ENCODE assay signal across 15 cellular contexts in the genomic region with DNA sequence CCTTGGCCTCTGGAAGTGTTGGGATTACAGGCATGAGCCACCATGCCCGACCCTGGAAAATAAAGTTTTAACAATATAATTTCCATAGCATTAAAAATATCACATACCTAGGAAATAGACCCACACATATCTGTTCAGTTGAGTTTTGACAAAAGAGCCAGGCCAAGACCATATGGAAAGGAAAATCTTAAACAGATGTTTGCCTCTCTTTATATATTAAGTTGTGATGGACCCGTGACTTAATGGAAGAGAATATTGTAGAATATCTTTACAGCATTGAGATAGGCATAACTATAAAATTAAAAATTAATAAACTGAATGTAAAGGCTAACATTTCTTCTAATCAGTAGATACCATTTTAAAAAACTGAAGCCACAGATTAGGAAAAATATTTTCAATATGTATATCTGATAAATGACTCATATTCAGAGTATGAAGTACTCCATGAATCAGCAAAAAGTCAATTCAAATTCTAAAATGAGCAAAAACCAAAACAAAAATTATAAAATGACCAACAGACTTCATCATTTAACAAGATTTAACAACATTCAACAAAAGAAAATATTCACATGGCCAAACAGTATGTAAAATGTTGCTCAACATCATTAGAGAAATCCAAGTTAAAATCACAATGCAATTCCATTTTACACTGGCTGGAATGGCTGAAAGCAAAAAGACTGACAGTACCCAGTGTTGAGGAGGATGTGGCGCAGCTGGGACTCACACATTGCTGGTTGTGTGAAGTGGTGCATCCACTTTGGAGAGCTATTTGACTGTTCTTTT. TPM values are rescaled to one million over a fixed set of nuclear protein-coding genes. Genes with fewer than 3 reads are reported as not detected.
DNase-seq lines count a peak whose midpoint lies in the region; ATAC-seq and TF ChIP-seq lines count a peak whose summit lies in the region.
"Had no signal": no experiment of that assay in that cellular context is flagged by ENCODE, and none has a peak within 500 bp of the region (broad histone marks: within the 10 kb centered on the region; RNA-seq: fewer than 3 reads in every experiment).

No MANE protein-coding gene starts in this region.

- no peak for TF ChIP-seq CTCF in prostate gland (IDR thresholded peaks at IDR 0.05)

- H3K4me1 ChIP-seq in prostate gland (replicated peaks): no peaks in the 10 kb centered on the region

- no peak for TF ChIP-seq POLR2A in prostate gland (IDR thresholded peaks at IDR 0.05)

- no peak overlapping the region for H3K27ac Mint-ChIP-seq in central memory CD8-positive, alpha-beta T cell (ENCODE audit: low read depth)
- H3K27ac Mint-ChIP-seq: CD8-positive, alpha-beta memory T cell; nephron had no signal

- H3K36me3 ChIP-seq in SK-N-MC (ENCODE audit: insufficient read depth, low read length) (no peaks in the 10 kb centered on the region), prostate gland (no peaks in the 10 kb centered on the region)

- peak overlapping the region; percentile 33 for H3K9ac ChIP-seq in SK-N-MC (ENCODE audit: insufficient read length)

- peaks cover 6% of the 10 kb centered on the region for H3K4me1 Mint-ChIP-seq in central memory CD8-positive, alpha-beta T cell
- H3K4me1 Mint-ChIP-seq: nephron had no signal

- 92% methylated on average over 3 of the region's 3 CpGs for WGBS in prostate gland

- no peaks in the 10 kb centered on the region for H3K36me3 Mint-ChIP-seq in central memory CD8-positive, alpha-beta T cell (ENCODE audit: insufficient read depth)
- H3K36me3 Mint-ChIP-seq: CD8-positive, alpha-beta memory T cell had no signal

- no peaks in the 10 kb centered on the region for H3K9me3 Mint-ChIP-seq in central memory CD8-positive, alpha-beta T cell
- H3K9me3 Mint-ChIP-seq: CD8-positive, alpha-beta memory T cell; nephron had no signal

- no peak overlapping the region for H3K4me3 Mint-ChIP-seq in central memory CD8-positive, alpha-beta T cell
- H3K4me3 Mint-ChIP-seq: CD8-positive, alpha-beta memory T cell; nephron had no signal

- no peaks in the 10 kb centered on the region for H3K27me3 Mint-ChIP-seq in central memory CD8-positive, alpha-beta T cell

- no peak overlapping the region for H3K4me3 ChIP-seq in SK-N-MC
- H3K4me3 ChIP-seq in prostate gland: no peak overlapping the region
- H3K4me3 ChIP-seq: skin epidermis had no signal

- H3K27me3 ChIP-seq in prostate gland (replicated peaks; ENCODE audit: insufficient read depth): no peaks in the 10 kb centered on the region

- peak; percentile 22 for DNase-seq in stimulated activated CD4-positive, alpha-beta T cell treated with anti-CD3 and anti-CD28 coated beads, Interleukin-4, amount 100 ng/mL, for 24 hours
- DNase-seq in stimulated activated CD4-positive, alpha-beta T cell treated with anti-CD3 and anti-CD28 coated beads, Interleukin-2, amount 100 ng/mL, for 48 hours: no peak
- DNase-seq in SK-N-MC (ENCODE audit: low read depth, low spot score) (no peak), stromal cell of bone marrow (ENCODE audit: low read depth) (peak; percentile 26), prostate gland (ENCODE audit: low spot score) (no peak)
- no peak for DNase-seq in central memory CD8-positive, alpha-beta T cell (ENCODE audit: low spot score in 2 of 2)
- no peak for DNase-seq in effector CD8-positive, alpha-beta T cell (lab: John Stamatoyannopoulos, UW)
- no peak for DNase-seq in central memory CD4-positive, alpha-beta T cell
- DNase-seq: activated CD8-positive, alpha-beta memory T cell treated with anti-CD3 and anti-CD28 coated beads, Interleukin-2, amount 50 U/mL, for 4 hours; CD8-positive, alpha-beta memory T cell; foreskin melanocyte; KBM-7; NCI-H2081 treated with DMSO at 0.1 percent for 48 hours had no signal

- H3K9me3 ChIP-seq in SK-N-MC (ENCODE audit: low read depth, low read length) (no peaks in the 10 kb centered on the region), prostate gland (no peaks in the 10 kb centered on the region)

- intact Hi-C loops in prostate gland (cut with DNase I): no loop called here

- peak; percentile 62 for ATAC-seq in central memory CD8-positive, alpha-beta T cell (replicated peaks; ENCODE audit: extremely low read depth, poor library complexity, severe bottlenecking)

- H3K27ac ChIP-seq in SK-N-MC (peak overlapping the region; percentile 36; the same call in 1 of the 2 replicates), prostate gland (no peak overlapping the region)
- H3K27ac ChIP-seq: skin epidermis had no signal

RNA-seq across cellular contexts. Expression of a gene that starts 43.3 kb away (rescaled TPM):
- 1 to 10 TPM; 4.8 to 5.1 TPM for total RNA-seq in prostate gland

RNA-seq across cellular contexts. Expression of a gene that starts 43.4 kb away (rescaled TPM):
- 1 to 10 TPM; 6.5 to 8.2 TPM for total RNA-seq in prostate gland

Comparison
In these comparisons a context has a peak if more than half of its experiments do, and no peak if none do; other contexts are left out.
1. DNase-seq: peak in stimulated activated CD4-positive, alpha-beta T cell treated with anti-CD3 and anti-CD28 coated beads, Interleukin-4, amount 100 ng/mL, for 24 hours (single experiment) and stromal cell of bone marrow (single experiment); none in stimulated activated CD4-positive, alpha-beta T cell treated with anti-CD3 and anti-CD28 coated beads, Interleukin-2, amount 100 ng/mL, for 48 hours (0 of 2), SK-N-MC (single experiment), central memory CD8-positive, alpha-beta T cell (0 of 2), effector CD8-positive, alpha-beta T cell (single experiment), prostate gland (single experiment) and central memory CD4-positive, alpha-beta T cell (single experiment).